Comparison of ENCODE assay signal across 29 cellular contexts in genomic region chr4:507745-508512, GRCh38. TPM values are rescaled to one million over a fixed set of nuclear protein-coding genes. Genes with fewer than 3 reads are reported as not detected.
DNase-seq lines count a peak whose midpoint lies in the region; ATAC-seq and TF ChIP-seq lines count a peak whose summit lies in the region.
"Had no signal": no experiment of that assay in that cellular context is flagged by ENCODE, and none has a peak within 500 bp of the region (broad histone marks: within the 10 kb centered on the region; RNA-seq: fewer than 3 reads in every experiment).

No MANE protein-coding gene starts in this region.

- no peak overlapping the region for H3K27ac ChIP-seq in CD4-positive, alpha-beta memory T cell (ENCODE audit: low read depth, low read length)
- H3K27ac ChIP-seq: ascending aorta, esophagus squamous epithelium, KMS-11, SJSA1 had no signal

- H3K4me1 ChIP-seq in CD4-positive, alpha-beta memory T cell (ENCODE audit: insufficient read depth, low read length), result peaks cover 15% of the 10 kb centered on the region
- H3K4me1 ChIP-seq: ascending aorta, esophagus squamous epithelium, SJSA1 had no signal

- no peaks in the 10 kb centered on the region for H3K27me3 Mint-ChIP-seq in activated CD4-positive, alpha-beta T cell treated with anti-CD3 and anti-CD28 coated beads, Interleukin-2, amount 10 ng/mL, durations not matched to agents 7 days and 5 days
- H3K27me3 Mint-ChIP-seq in CD4-positive, alpha-beta memory T cell, result no peaks in the 10 kb centered on the region
- H3K27me3 Mint-ChIP-seq in activated CD4-positive, alpha-beta memory T cell treated with anti-CD3 and anti-CD28 coated beads, Interleukin-2, amount 10 ng/mL, durations not matched to agents 7 days and 5 days, result no peaks in the 10 kb centered on the region
- H3K27me3 Mint-ChIP-seq in glutamatergic neuron (ENCODE audit: unreplicated experiment), result no peaks in the 10 kb centered on the region

- H3K4me1 Mint-ChIP-seq in activated CD4-positive, alpha-beta T cell treated with anti-CD3 and anti-CD28 coated beads, Interleukin-2, amount 10 ng/mL, durations not matched to agents 7 days and 5 days, result peaks cover 31% of the 10 kb centered on the region
- peaks cover 24 to 49% (median 34%) of the 10 kb centered on the region in 4 donors for H3K4me1 Mint-ChIP-seq in CD4-positive, alpha-beta memory T cell
- H3K4me1 Mint-ChIP-seq in activated CD4-positive, alpha-beta memory T cell treated with anti-CD3 and anti-CD28 coated beads, Interleukin-2, amount 10 ng/mL, durations not matched to agents 7 days and 5 days, result peaks cover 25% of the 10 kb centered on the region
- H3K4me1 Mint-ChIP-seq in glutamatergic neuron (ENCODE audit: low read depth, unreplicated experiment), result no peaks in the 10 kb centered on the region
- H3K4me1 Mint-ChIP-seq: endodermal cell, neural crest cell had no signal

- CTCF ChIA-PET in activated CD4-positive, alpha-beta T cell treated with anti-CD3 and anti-CD28 coated beads, Interleukin-2, amount 10 ng/mL, durations not matched to agents 7 days and 5 days (lab: Charles Lee), result interaction anchor here (0.7 kb wide), 1 partner anchor 10 kb away, joined by 3 read pairs; no protein-coding TSS in a partner anchor
- CTCF ChIA-PET in CD4-positive, alpha-beta memory T cell (lab: Charles Lee; ENCODE audit: partially characterized antibody), result no interaction called here
- CTCF ChIA-PET in activated CD4-positive, alpha-beta memory T cell treated with anti-CD3 and anti-CD28 coated beads, Interleukin-2, amount 10 ng/mL, durations not matched to agents 7 days and 5 days (lab: Charles Lee), result no interaction called here

- ATAC-seq in HG03135 (IDR thresholded peaks at IDR 0.05; ENCODE audit: unreplicated experiment) (no peak), GM18519 (IDR thresholded peaks at IDR 0.05; ENCODE audit: low FRiP score, unreplicated experiment) (no peak)
- ATAC-seq: HCT116, mucosa of descending colon, right cardiac atrium had no signal

- no peak overlapping the region for H3K4me3 Mint-ChIP-seq in activated CD4-positive, alpha-beta T cell treated with anti-CD3 and anti-CD28 coated beads, Interleukin-2, amount 10 ng/mL, durations not matched to agents 7 days and 5 days
- peak overlapping the region in 2 of 8 donors; percentile 2 for H3K4me3 Mint-ChIP-seq in CD4-positive, alpha-beta memory T cell
- no peak overlapping the region for H3K4me3 Mint-ChIP-seq in activated CD4-positive, alpha-beta memory T cell treated with anti-CD3 and anti-CD28 coated beads, Interleukin-2, amount 10 ng/mL, durations not matched to agents 7 days and 5 days
- H3K4me3 Mint-ChIP-seq in glutamatergic neuron (ENCODE audit: unreplicated experiment), result no peak overlapping the region
- H3K4me3 Mint-ChIP-seq: endodermal cell, neural crest cell had no signal

- no peaks in the 10 kb centered on the region for H3K27me3 ChIP-seq in CD4-positive, alpha-beta memory T cell (ENCODE audit: insufficient read depth, low read length)
- H3K27me3 ChIP-seq: ascending aorta, esophagus squamous epithelium, SJSA1 had no signal

- no peak overlapping the region for H3K4me3 ChIP-seq in CD4-positive, alpha-beta memory T cell (ENCODE audit: low read length in 2 of 2)
- H3K4me3 ChIP-seq: ascending aorta, esophagus squamous epithelium, lung, mucosa of descending colon, SJSA1 had no signal

- peaks cover 86% of the 10 kb centered on the region for H3K36me3 Mint-ChIP-seq in activated CD4-positive, alpha-beta T cell treated with anti-CD3 and anti-CD28 coated beads, Interleukin-2, amount 10 ng/mL, durations not matched to agents 7 days and 5 days (ENCODE audit: low read depth)
- H3K36me3 Mint-ChIP-seq in CD4-positive, alpha-beta memory T cell, result peaks cover 77 to 80% of the 10 kb centered on the region in 2 donors
- H3K36me3 Mint-ChIP-seq in activated CD4-positive, alpha-beta memory T cell treated with anti-CD3 and anti-CD28 coated beads, Interleukin-2, amount 10 ng/mL, durations not matched to agents 7 days and 5 days (ENCODE audit: low read depth), result peaks cover 90% of the 10 kb centered on the region
- H3K36me3 Mint-ChIP-seq in glutamatergic neuron (ENCODE audit: unreplicated experiment), result peaks cover 24% of the 10 kb centered on the region

- POLR2A ChIA-PET in activated CD4-positive, alpha-beta T cell treated with anti-CD3 and anti-CD28 coated beads, Interleukin-2, amount 10 ng/mL, durations not matched to agents 7 days and 5 days (lab: Charles Lee), result no interaction called here
- POLR2A ChIA-PET in CD4-positive, alpha-beta memory T cell (lab: Charles Lee; ENCODE audit: partially characterized antibody), result interaction anchor here (1.3 to 2.1 kb wide), 2 partner anchors 11 to 34 kb away, joined by 3 to 10 read pairs; no protein-coding TSS in a partner anchor
- POLR2A ChIA-PET in activated CD4-positive, alpha-beta memory T cell treated with anti-CD3 and anti-CD28 coated beads, Interleukin-2, amount 10 ng/mL, durations not matched to agents 7 days and 5 days (lab: Charles Lee), result interaction anchor here (1.3 to 2.2 kb wide), 2 partner anchors 8 to 34 kb away, joined by 3 to 6 read pairs; no protein-coding TSS in a partner anchor

- intact Hi-C loops in CD4-positive, alpha-beta memory T cell (cut with micrococcal nuclease), result no loop called here

- H3K36me3 ChIP-seq in CD4-positive, alpha-beta memory T cell (ENCODE audit: insufficient read depth, low read length), result peaks cover 36% of the 10 kb centered on the region

- no peak for DNase-seq in activated CD4-positive, alpha-beta T cell treated with anti-CD3 and anti-CD28 coated beads, Interleukin-2, amount 10 ng/mL, durations not matched to agents 7 days and 5 days
- no peak for DNase-seq in activated CD4-positive, alpha-beta T cell treated with anti-CD3 and anti-CD28 coated beads for 4 hours
- no peak for DNase-seq in CD4-positive, alpha-beta memory T cell
- no peak for DNase-seq in activated CD4-positive, alpha-beta memory T cell treated with anti-CD3 and anti-CD28 coated beads, Interleukin-2, amount 10 ng/mL, durations not matched to agents 7 days and 5 days
- no peak for DNase-seq in glutamatergic neuron
- no peak for DNase-seq in occipital lobe (lab: John Stamatoyannopoulos, UW)
- DNase-seq: activated CD4-positive, alpha-beta T cell treated with anti-CD3 and anti-CD28 coated beads for 1 hour; activated gamma-delta T cell treated with Interleukin-2 at 50 U/mL for 16 hours; caudate nucleus; DMS79 treated with DMSO at 0.1 percent for 48 hours; endodermal cell; esophagus squamous epithelium; GF-D8; mucosa of descending colon; NCI-H1436; NCI-H446 treated with DMSO at 0.1 percent for 48 hours; NCI-H82; posterior cingulate gyrus; right cardiac atrium; stimulated activated CD4-positive, alpha-beta T cell treated with anti-CD3 and anti-CD28 coated beads, Interleukin-2, amount 100 ng/mL, for 24 hours; trophoblast cell had no signal

- H3K9me3 Mint-ChIP-seq in activated CD4-positive, alpha-beta T cell treated with anti-CD3 and anti-CD28 coated beads, Interleukin-2, amount 10 ng/mL, durations not matched to agents 7 days and 5 days, result peaks cover 19% of the 10 kb centered on the region
- peaks cover 0 to 1% (median 0%) of the 10 kb centered on the region in 8 donors for H3K9me3 Mint-ChIP-seq in CD4-positive, alpha-beta memory T cell
- H3K9me3 Mint-ChIP-seq in activated CD4-positive, alpha-beta memory T cell treated with anti-CD3 and anti-CD28 coated beads, Interleukin-2, amount 10 ng/mL, durations not matched to agents 7 days and 5 days, result peaks cover 41% of the 10 kb centered on the region
- peaks cover 2% of the 10 kb centered on the region for H3K9me3 Mint-ChIP-seq in glutamatergic neuron (ENCODE audit: unreplicated experiment)
- H3K9me3 Mint-ChIP-seq: endodermal cell, neural crest cell had no signal

- TF ChIP-seq CTCF in glutamatergic neuron (IDR thresholded peaks at IDR 0.05; ENCODE audit: partially characterized antibody, unreplicated experiment), result no peak

- peak overlapping the region; percentile 79 for H3K27ac Mint-ChIP-seq in activated CD4-positive, alpha-beta T cell treated with anti-CD3 and anti-CD28 coated beads, Interleukin-2, amount 10 ng/mL, durations not matched to agents 7 days and 5 days
- peak overlapping the region in 5 of 7 donors; percentile 1 to 79 (median 72) for H3K27ac Mint-ChIP-seq in CD4-positive, alpha-beta memory T cell
- H3K27ac Mint-ChIP-seq in activated CD4-positive, alpha-beta memory T cell treated with anti-CD3 and anti-CD28 coated beads, Interleukin-2, amount 10 ng/mL, durations not matched to agents 7 days and 5 days, result peak overlapping the region; percentile 4
- H3K27ac Mint-ChIP-seq in glutamatergic neuron (ENCODE audit: unreplicated experiment), result peak overlapping the region; percentile 1
- H3K27ac Mint-ChIP-seq: endodermal cell had no signal

- H3K9me3 ChIP-seq in CD4-positive, alpha-beta memory T cell (ENCODE audit: control insufficient read depth in 1 of 2, low read length in 2 of 2), result no peaks in the 10 kb centered on the region
- H3K9me3 ChIP-seq: ascending aorta, esophagus squamous epithelium, mucosa of descending colon, SJSA1 had no signal

RNA-seq across cellular contexts. Expression of gene PIGG, which starts 8.9 kb away (rescaled TPM):
- 10 to 100 TPM; 61.9 to 69.5 TPM for total RNA-seq in activated CD4-positive, alpha-beta T cell treated with anti-CD3 and anti-CD28 coated beads, Interleukin-2, amount 10 ng/mL, durations not matched to agents 7 days and 5 days
- 100 to 1,000 TPM in 1 of 2 experiments, 10 to 100 TPM in 1; 97.3 to 105 TPM for total RNA-seq in CD4-positive, alpha-beta memory T cell
- polyA plus RNA-seq in CD4-positive, alpha-beta memory T cell, result 10 to 100 TPM; 15.5 to 27.8 TPM
- 10 to 100 TPM; 55.1 to 56.8 TPM for total RNA-seq in activated CD4-positive, alpha-beta memory T cell treated with anti-CD3 and anti-CD28 coated beads, Interleukin-2, amount 10 ng/mL, durations not matched to agents 7 days and 5 days
- total RNA-seq in glutamatergic neuron (ENCODE audit: unreplicated experiment), result 96.4 TPM
- 32.0 TPM for total RNA-seq in occipital lobe

RNA-seq across cellular contexts. Expression of gene ZNF721, which starts 9.0 kb away (rescaled TPM):
- total RNA-seq in activated CD4-positive, alpha-beta T cell treated with anti-CD3 and anti-CD28 coated beads, Interleukin-2, amount 10 ng/mL, durations not matched to agents 7 days and 5 days, result 10 to 100 TPM; 32.7 to 33.4 TPM
- total RNA-seq in CD4-positive, alpha-beta memory T cell, result 10 to 100 TPM; 67.7 to 73.4 TPM
- 10 to 100 TPM; 30.8 to 40.4 TPM for polyA plus RNA-seq in CD4-positive, alpha-beta memory T cell
- total RNA-seq in activated CD4-positive, alpha-beta memory T cell treated with anti-CD3 and anti-CD28 coated beads, Interleukin-2, amount 10 ng/mL, durations not matched to agents 7 days and 5 days, result 10 to 100 TPM; 34.5 to 38.1 TPM
- total RNA-seq in glutamatergic neuron (ENCODE audit: unreplicated experiment), result 36.7 TPM
- total RNA-seq in occipital lobe, result 56.5 TPM

Comparison
In these comparisons a context has a peak if more than half of its experiments do, and no peak if none do; other contexts are left out.
1. H3K27ac Mint-ChIP-seq: peak in every context shown above with its lines; median percentile 79 in activated CD4-positive, alpha-beta T cell treated with anti-CD3 and anti-CD28 coated beads, Interleukin-2, amount 10 ng/mL, durations not matched to agents 7 days and 5 days; 72 in CD4-positive, alpha-beta memory T cell; 4 in activated CD4-positive, alpha-beta memory T cell treated with anti-CD3 and anti-CD28 coated beads, Interleukin-2, amount 10 ng/mL, durations not matched to agents 7 days and 5 days; 1 in glutamatergic neuron.